1 cellular context compared by ENCODE assay signal in the genomic region with DNA sequence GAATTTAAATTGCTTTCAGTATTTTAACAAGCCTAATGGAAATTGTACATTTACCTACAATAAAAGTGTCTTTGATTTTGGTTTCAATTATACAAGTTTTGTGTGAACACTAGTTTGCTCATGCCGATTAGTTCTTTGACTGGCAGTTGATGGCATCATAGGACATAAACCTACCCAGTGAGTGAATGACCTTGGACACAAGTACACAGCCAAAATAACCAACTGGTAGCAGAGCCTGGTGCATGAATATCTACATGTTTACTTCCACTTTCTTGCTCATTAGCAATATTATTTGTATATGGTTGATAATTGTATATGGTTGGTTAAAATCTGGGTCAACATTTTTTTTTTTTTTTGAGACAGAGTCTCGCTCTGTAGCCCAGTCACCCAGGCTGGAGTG.
TF ChIP-seq lines count a peak whose summit lies in the region.

No MANE protein-coding gene starts in this region.

TF ChIP-seq in GM12878, 131 proteins besides CTCF, POLR2A, EP300 and RAD21 (continued from another document):
- TF ChIP-seq, protein P1, sequence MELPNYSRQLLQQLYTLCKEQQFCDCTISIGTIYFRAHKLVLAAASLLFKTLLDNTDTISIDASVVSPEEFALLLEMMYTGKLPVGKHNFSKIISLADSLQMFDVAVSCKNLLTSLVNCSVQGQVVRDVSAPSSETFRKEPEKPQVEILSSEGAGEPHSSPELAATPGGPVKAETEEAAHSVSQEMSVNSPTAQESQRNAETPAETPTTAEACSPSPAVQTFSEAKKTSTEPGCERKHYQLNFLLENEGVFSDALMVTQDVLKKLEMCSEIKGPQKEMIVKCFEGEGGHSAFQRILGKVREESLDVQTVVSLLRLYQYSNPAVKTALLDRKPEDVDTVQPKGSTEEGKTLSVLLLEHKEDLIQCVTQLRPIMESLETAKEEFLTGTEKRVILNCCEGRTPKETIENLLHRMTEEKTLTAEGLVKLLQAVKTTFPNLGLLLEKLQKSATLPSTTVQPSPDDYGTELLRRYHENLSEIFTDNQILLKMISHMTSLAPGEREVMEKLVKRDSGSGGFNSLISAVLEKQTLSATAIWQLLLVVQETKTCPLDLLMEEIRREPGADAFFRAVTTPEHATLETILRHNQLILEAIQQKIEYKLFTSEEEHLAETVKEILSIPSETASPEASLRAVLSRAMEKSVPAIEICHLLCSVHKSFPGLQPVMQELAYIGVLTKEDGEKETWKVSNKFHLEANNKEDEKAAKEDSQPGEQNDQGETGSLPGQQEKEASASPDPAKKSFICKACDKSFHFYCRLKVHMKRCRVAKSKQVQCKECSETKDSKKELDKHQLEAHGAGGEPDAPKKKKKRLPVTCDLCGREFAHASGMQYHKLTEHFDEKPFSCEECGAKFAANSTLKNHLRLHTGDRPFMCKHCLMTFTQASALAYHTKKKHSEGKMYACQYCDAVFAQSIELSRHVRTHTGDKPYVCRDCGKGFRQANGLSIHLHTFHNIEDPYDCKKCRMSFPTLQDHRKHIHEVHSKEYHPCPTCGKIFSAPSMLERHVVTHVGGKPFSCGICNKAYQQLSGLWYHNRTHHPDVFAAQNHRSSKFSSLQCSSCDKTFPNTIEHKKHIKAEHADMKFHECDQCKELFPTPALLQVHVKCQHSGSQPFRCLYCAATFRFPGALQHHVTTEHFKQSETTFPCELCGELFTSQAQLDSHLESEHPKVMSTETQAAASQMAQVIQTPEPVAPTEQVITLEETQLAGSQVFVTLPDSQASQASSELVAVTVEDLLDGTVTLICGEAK (IDR thresholded peaks at IDR 0.05; ENCODE audit: borderline replicate concordance), result no peak
- TF ChIP-seq, protein P2, sequence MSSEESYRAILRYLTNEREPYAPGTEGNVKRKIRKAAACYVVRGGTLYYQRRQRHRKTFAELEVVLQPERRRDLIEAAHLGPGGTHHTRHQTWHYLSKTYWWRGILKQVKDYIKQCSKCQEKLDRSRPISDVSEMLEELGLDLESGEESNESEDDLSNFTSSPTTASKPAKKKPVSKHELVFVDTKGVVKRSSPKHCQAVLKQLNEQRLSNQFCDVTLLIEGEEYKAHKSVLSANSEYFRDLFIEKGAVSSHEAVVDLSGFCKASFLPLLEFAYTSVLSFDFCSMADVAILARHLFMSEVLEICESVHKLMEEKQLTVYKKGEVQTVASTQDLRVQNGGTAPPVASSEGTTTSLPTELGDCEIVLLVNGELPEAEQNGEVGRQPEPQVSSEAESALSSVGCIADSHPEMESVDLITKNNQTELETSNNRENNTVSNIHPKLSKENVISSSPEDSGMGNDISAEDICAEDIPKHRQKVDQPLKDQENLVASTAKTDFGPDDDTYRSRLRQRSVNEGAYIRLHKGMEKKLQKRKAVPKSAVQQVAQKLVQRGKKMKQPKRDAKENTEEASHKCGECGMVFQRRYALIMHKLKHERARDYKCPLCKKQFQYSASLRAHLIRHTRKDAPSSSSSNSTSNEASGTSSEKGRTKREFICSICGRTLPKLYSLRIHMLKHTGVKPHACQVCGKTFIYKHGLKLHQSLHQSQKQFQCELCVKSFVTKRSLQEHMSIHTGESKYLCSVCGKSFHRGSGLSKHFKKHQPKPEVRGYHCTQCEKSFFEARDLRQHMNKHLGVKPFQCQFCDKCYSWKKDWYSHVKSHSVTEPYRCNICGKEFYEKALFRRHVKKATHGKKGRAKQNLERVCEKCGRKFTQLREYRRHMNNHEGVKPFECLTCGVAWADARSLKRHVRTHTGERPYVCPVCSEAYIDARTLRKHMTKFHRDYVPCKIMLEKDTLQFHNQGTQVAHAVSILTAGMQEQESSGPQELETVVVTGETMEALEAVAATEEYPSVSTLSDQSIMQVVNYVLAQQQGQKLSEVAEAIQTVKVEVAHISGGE (CRISPR knock-in tag; IDR thresholded peaks at IDR 0.05), result no peak
- TF ChIP-seq ESRRA (IDR thresholded peaks at IDR 0.05; ENCODE audit: low read length), result peak; percentile 86; the same call in 1 of the 2 replicates
- no peak for TF ChIP-seq RBBP5 (conservative IDR thresholded peaks at IDR 0.05)
- no peak for TF ChIP-seq TAF1 (IDR thresholded peaks at IDR 0.05; ENCODE audit: borderline replicate concordance, low read depth, low read length)
- TF ChIP-seq NR2F1 (conservative IDR thresholded peaks at IDR 0.05), result no peak
- TF ChIP-seq, protein P3, sequence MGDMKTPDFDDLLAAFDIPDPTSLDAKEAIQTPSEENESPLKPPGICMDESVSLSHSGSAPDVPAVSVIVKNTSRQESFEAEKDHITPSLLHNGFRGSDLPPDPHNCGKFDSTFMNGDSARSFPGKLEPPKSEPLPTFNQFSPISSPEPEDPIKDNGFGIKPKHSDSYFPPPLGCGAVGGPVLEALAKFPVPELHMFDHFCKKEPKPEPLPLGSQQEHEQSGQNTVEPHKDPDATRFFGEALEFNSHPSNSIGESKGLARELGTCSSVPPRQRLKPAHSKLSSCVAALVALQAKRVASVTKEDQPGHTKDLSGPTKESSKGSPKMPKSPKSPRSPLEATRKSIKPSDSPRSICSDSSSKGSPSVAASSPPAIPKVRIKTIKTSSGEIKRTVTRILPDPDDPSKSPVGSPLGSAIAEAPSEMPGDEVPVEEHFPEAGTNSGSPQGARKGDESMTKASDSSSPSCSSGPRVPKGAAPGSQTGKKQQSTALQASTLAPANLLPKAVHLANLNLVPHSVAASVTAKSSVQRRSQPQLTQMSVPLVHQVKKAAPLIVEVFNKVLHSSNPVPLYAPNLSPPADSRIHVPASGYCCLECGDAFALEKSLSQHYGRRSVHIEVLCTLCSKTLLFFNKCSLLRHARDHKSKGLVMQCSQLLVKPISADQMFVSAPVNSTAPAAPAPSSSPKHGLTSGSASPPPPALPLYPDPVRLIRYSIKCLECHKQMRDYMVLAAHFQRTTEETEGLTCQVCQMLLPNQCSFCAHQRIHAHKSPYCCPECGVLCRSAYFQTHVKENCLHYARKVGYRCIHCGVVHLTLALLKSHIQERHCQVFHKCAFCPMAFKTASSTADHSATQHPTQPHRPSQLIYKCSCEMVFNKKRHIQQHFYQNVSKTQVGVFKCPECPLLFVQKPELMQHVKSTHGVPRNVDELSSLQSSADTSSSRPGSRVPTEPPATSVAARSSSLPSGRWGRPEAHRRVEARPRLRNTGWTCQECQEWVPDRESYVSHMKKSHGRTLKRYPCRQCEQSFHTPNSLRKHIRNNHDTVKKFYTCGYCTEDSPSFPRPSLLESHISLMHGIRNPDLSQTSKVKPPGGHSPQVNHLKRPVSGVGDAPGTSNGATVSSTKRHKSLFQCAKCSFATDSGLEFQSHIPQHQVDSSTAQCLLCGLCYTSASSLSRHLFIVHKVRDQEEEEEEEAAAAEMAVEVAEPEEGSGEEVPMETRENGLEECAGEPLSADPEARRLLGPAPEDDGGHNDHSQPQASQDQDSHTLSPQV (IDR thresholded peaks at IDR 0.05), result no peak
- TF ChIP-seq, protein P4, sequence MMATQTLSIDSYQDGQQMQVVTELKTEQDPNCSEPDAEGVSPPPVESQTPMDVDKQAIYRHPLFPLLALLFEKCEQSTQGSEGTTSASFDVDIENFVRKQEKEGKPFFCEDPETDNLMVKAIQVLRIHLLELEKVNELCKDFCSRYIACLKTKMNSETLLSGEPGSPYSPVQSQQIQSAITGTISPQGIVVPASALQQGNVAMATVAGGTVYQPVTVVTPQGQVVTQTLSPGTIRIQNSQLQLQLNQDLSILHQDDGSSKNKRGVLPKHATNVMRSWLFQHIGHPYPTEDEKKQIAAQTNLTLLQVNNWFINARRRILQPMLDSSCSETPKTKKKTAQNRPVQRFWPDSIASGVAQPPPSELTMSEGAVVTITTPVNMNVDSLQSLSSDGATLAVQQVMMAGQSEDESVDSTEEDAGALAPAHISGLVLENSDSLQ (IDR thresholded peaks at IDR 0.05), result peak; percentile 77; the same call in 1 of the 2 replicates
